ENCODE assay signal across 20 cellular contexts in the genomic region with DNA sequence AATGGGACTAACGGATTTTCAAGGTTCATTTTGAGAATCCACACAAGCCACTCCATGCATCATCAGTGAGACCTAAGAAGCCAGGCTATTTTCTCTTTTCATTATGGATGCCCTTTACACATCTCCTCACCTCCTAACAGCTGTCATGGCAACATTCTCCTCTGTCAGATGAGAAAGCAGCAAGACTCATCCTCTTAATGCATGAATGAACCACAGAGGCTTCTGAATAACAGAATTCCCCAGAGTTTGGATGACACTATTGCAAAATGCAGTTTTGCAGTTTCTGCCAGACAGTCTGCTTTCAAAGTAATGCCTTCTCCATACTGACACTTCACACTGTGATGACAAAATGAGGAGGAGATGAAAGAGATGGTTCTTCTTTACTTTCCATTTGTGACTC.
DNase-seq lines count a peak whose midpoint lies in the region; ATAC-seq and TF ChIP-seq lines count a peak whose summit lies in the region.
"Had no signal": no experiment of that assay in that cellular context is flagged by ENCODE, and none has a peak within 500 bp of the region (broad histone marks: within the 10 kb centered on the region; RNA-seq: fewer than 3 reads in every experiment).

No MANE protein-coding gene starts in this region.

- peaks cover 4% of the 10 kb centered on the region for H3K36me3 Mint-ChIP-seq in activated naive CD4-positive, alpha-beta T cell treated with anti-CD3 and anti-CD28 coated beads for 36 hours (ENCODE audit: low read depth)
- H3K36me3 Mint-ChIP-seq in stimulated activated naive B cell treated with anti-CD40 and anti-IgM and Interleukin-4, amounts not matched to agents 10 μg/mL and 1 μg/mL and 100 μg/mL, for 72 hours = no peaks in the 10 kb centered on the region
- no peaks in the 10 kb centered on the region for H3K36me3 Mint-ChIP-seq in CD8-positive, alpha-beta T cell

- no peak overlapping the region for H3K27ac ChIP-seq in CD8-positive, alpha-beta T cell (ENCODE audit: low read depth, low read length)
- H3K27ac ChIP-seq: dorsolateral prefrontal cortex, foreskin keratinocyte, right atrium auricular region, RWPE1, testis had no signal

- H3K4me1 Mint-ChIP-seq in activated naive CD4-positive, alpha-beta T cell treated with anti-CD3 and anti-CD28 coated beads for 36 hours (ENCODE audit: low read depth) = peaks cover 27% of the 10 kb centered on the region
- H3K4me1 Mint-ChIP-seq in stimulated activated naive B cell treated with anti-CD40 and anti-IgM and Interleukin-4, amounts not matched to agents 10 μg/mL and 1 μg/mL and 100 μg/mL, for 72 hours = no peaks in the 10 kb centered on the region
- peaks cover 28% of the 10 kb centered on the region for H3K4me1 Mint-ChIP-seq in CD8-positive, alpha-beta T cell (ENCODE audit: low read depth)

- H3K27ac Mint-ChIP-seq in activated naive CD4-positive, alpha-beta T cell treated with anti-CD3 and anti-CD28 coated beads for 36 hours = no peak overlapping the region
- H3K27ac Mint-ChIP-seq in stimulated activated naive B cell treated with anti-CD40 and anti-IgM and Interleukin-4, amounts not matched to agents 10 μg/mL and 1 μg/mL and 100 μg/mL, for 72 hours = no peak overlapping the region
- H3K27ac Mint-ChIP-seq in CD8-positive, alpha-beta T cell = no peak overlapping the region

- H3K9me3 ChIP-seq in CD8-positive, alpha-beta T cell (ENCODE audit: low read length) = no peaks in the 10 kb centered on the region
- H3K9me3 ChIP-seq: right atrium auricular region, testis had no signal

- no peak for TF ChIP-seq CTCF in CD8-positive, alpha-beta T cell (IDR thresholded peaks at IDR 0.05)

- intact Hi-C loops in activated naive CD4-positive, alpha-beta T cell treated with anti-CD3 and anti-CD28 coated beads for 36 hours (cut with micrococcal nuclease) = loop anchor here (2.0 kb wide), 2 partner anchors 19 to 55 kb away; no protein-coding TSS in a partner anchor
- intact Hi-C loops in CD8-positive, alpha-beta T cell (cut with DNase I, micrococcal nuclease) = no loop called here

- H3K9me3 Mint-ChIP-seq in activated naive CD4-positive, alpha-beta T cell treated with anti-CD3 and anti-CD28 coated beads for 36 hours = peaks cover 8% of the 10 kb centered on the region
- no peaks in the 10 kb centered on the region for H3K9me3 Mint-ChIP-seq in stimulated activated naive B cell treated with anti-CD40 and anti-IgM and Interleukin-4, amounts not matched to agents 10 μg/mL and 1 μg/mL and 100 μg/mL, for 72 hours
- peaks cover 9% of the 10 kb centered on the region for H3K9me3 Mint-ChIP-seq in CD8-positive, alpha-beta T cell

- H3K27me3 ChIP-seq in CD8-positive, alpha-beta T cell (ENCODE audit: insufficient read depth, low read length) = no peaks in the 10 kb centered on the region
- H3K27me3 ChIP-seq: dorsolateral prefrontal cortex, foreskin keratinocyte, right atrium auricular region, testis had no signal

- H3K4me1 ChIP-seq in CD8-positive, alpha-beta T cell (ENCODE audit: insufficient read depth, low read length) = peaks cover 24% of the 10 kb centered on the region
- H3K4me1 ChIP-seq: right atrium auricular region, testis had no signal

- ATAC-seq in stimulated activated naive B cell treated with anti-CD40 and anti-IgM and Interleukin-4, amounts not matched to agents 10 μg/mL and 1 μg/mL and 100 μg/mL, for 72 hours (replicated peaks) = peak; percentile 27 to 73
- ATAC-seq in CD8-positive, alpha-beta T cell = no peak
- ATAC-seq: foreskin keratinocyte had no signal

- no peaks in the 10 kb centered on the region for H3K27me3 Mint-ChIP-seq in activated naive CD4-positive, alpha-beta T cell treated with anti-CD3 and anti-CD28 coated beads for 36 hours (ENCODE audit: low read depth)
- H3K27me3 Mint-ChIP-seq in stimulated activated naive B cell treated with anti-CD40 and anti-IgM and Interleukin-4, amounts not matched to agents 10 μg/mL and 1 μg/mL and 100 μg/mL, for 72 hours = peaks cover 0 to 4% of the 10 kb centered on the region in 2 donors
- peaks cover 2% of the 10 kb centered on the region for H3K27me3 Mint-ChIP-seq in CD8-positive, alpha-beta T cell (ENCODE audit: low read depth)

- H3K4me3 ChIP-seq in CD8-positive, alpha-beta T cell (ENCODE audit: low read depth, low read length) = no peak overlapping the region
- H3K4me3 ChIP-seq: dorsolateral prefrontal cortex, right atrium auricular region, testis had no signal

- peak; percentile 7 for DNase-seq in activated naive CD4-positive, alpha-beta T cell treated with anti-CD3 and anti-CD28 coated beads for 36 hours
- no peak for DNase-seq in activated naive CD4-positive, alpha-beta T cell treated with Interleukin-2 at 50 U/mL for 16 hours
- peak; percentile 21 for DNase-seq in MV-4-11 (lab: John Stamatoyannopoulos, UW)
- DNase-seq in astrocyte of the hippocampus (ENCODE audit: low read depth, low spot score) = peak; percentile 5
- DNase-seq in stimulated activated naive B cell treated with anti-CD40 and anti-IgM and Interleukin-4, amounts not matched to agents 10 μg/mL and 1 μg/mL and 100 μg/mL, for 72 hours = no peak
- no peak for DNase-seq in CD8-positive, alpha-beta T cell
- no peak for DNase-seq in HEK293T (ENCODE audit: extremely low spot score)
- DNase-seq: activated CD4-positive, CD25-positive, alpha-beta regulatory T cell; amniotic stem cell; DMS79 treated with DMSO at 0.1 percent for 48 hours; dorsolateral prefrontal cortex; erythroblast; foreskin keratinocyte; NCI-H187; NCI-H524 treated with DMSO at 0.1 percent for 48 hours; stimulated activated CD8-positive, alpha-beta memory T cell treated with anti-CD3 and anti-CD28 coated beads, Interleukin-4, amount 100 ng/mL, for 48 hours; T-helper 9 cell; testis had no signal

- no peaks in the 10 kb centered on the region for H3K36me3 ChIP-seq in CD8-positive, alpha-beta T cell (ENCODE audit: insufficient read depth, low read length)
- H3K36me3 ChIP-seq: right atrium auricular region had no signal

- CTCF ChIA-PET in activated naive CD4-positive, alpha-beta T cell treated with anti-CD3 and anti-CD28 coated beads for 36 hours (lab: Charles Lee) = no interaction called here
- CTCF ChIA-PET in CD8-positive, alpha-beta T cell (lab: Charles Lee) = no interaction called here
- CTCF ChIA-PET in HEK293T (lab: Yijun Ruan, JAX) = no interaction called here

- H3K4me3 Mint-ChIP-seq in activated naive CD4-positive, alpha-beta T cell treated with anti-CD3 and anti-CD28 coated beads for 36 hours = no peak overlapping the region
- H3K4me3 Mint-ChIP-seq in stimulated activated naive B cell treated with anti-CD40 and anti-IgM and Interleukin-4, amounts not matched to agents 10 μg/mL and 1 μg/mL and 100 μg/mL, for 72 hours = no peak overlapping the region
- no peak overlapping the region for H3K4me3 Mint-ChIP-seq in CD8-positive, alpha-beta T cell

- POLR2A ChIA-PET in CD8-positive, alpha-beta T cell (lab: Charles Lee) = no interaction called here
- POLR2A ChIA-PET in HEK293T (lab: Yijun Ruan, JAX) = no interaction called here

TF ChIP-seq in HEK293T, 16 proteins besides CTCF, POLR2A, EP300 and RAD21:
- no peak for TF ChIP-seq FOXA1 (IDR thresholded peaks at IDR 0.05)
- TF ChIP-seq ELF4 (IDR thresholded peaks at IDR 0.05) = no peak
- TF ChIP-seq ARNT (IDR thresholded peaks at IDR 0.05) = no peak
- TF ChIP-seq LEF1 (IDR thresholded peaks at IDR 0.05; ENCODE audit: borderline replicate concordance) = no peak
- TF ChIP-seq FOXM1 (IDR thresholded peaks at IDR 0.05; ENCODE audit: borderline replicate concordance) = no peak
- no peak for TF ChIP-seq SP1 (IDR thresholded peaks at IDR 0.05)
- TF ChIP-seq, protein P1, sequence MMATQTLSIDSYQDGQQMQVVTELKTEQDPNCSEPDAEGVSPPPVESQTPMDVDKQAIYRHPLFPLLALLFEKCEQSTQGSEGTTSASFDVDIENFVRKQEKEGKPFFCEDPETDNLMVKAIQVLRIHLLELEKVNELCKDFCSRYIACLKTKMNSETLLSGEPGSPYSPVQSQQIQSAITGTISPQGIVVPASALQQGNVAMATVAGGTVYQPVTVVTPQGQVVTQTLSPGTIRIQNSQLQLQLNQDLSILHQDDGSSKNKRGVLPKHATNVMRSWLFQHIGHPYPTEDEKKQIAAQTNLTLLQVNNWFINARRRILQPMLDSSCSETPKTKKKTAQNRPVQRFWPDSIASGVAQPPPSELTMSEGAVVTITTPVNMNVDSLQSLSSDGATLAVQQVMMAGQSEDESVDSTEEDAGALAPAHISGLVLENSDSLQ (IDR thresholded peaks at IDR 0.05) = no peak
- no peak for TF ChIP-seq NFRKB (IDR thresholded peaks at IDR 0.05)
- TF ChIP-seq TARDBP (IDR thresholded peaks at IDR 0.05) = no peak
- TF ChIP-seq HDGF (IDR thresholded peaks at IDR 0.05; ENCODE audit: borderline replicate concordance) = no peak
- TF ChIP-seq CTBP1 (IDR thresholded peaks at IDR 0.05; ENCODE audit: borderline replicate concordance) = no peak
- TF ChIP-seq BHLHE40 (IDR thresholded peaks at IDR 0.05; ENCODE audit: borderline replicate concordance) = no peak

Comparison
In these comparisons a context has a peak if more than half of its experiments do, and no peak if none do; other contexts are left out.
1. DNase-seq: peak in activated naive CD4-positive, alpha-beta T cell treated with anti-CD3 and anti-CD28 coated beads for 36 hours (single experiment), MV-4-11 (single experiment) and astrocyte of the hippocampus (single experiment); none in activated naive CD4-positive, alpha-beta T cell treated with Interleukin-2 at 50 U/mL for 16 hours (single experiment), stimulated activated naive B cell treated with anti-CD40 and anti-IgM and Interleukin-4, amounts not matched to agents 10 μg/mL and 1 μg/mL and 100 μg/mL, for 72 hours (single experiment), CD8-positive, alpha-beta T cell (0 of 7) and HEK293T (single experiment).